ENCODE assay signal across 9 cellular contexts in the genomic region with DNA sequence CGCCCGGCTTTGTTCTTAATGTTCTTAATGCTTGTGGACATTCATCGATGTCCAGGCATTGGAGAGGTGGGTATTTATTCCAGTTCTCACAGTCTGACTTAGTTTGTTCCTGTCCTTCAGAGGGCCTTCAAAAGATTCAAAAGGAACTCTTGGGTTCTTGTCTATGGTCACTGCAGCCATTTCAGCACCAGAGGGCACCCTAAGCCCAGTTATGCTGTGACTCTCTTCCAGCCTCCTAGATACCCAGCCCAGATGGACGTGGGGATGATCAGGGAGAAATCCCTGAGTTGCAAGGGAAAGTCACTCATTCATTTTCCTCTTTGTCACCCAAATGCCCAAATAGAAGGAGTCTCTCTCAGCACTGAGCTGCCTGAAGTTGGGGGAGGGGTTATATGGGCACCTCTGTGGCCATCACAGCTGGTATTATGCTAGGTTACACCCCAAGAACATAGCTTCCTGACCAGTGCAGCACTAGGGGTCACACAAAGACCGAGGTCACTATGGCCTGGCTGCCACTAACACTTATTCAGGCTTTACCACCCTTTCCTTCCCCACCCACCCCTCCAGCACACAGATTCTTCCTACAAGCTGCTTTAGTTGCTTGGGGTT. TPM values are rescaled to one million over a fixed set of nuclear protein-coding genes. Genes with fewer than 3 reads are reported as not detected.
DNase-seq lines count a peak whose midpoint lies in the region; ATAC-seq lines count a peak whose summit lies in the region.
"Had no signal": no experiment of that assay in that cellular context is flagged by ENCODE, and none has a peak within 500 bp of the region (broad histone marks: within the 10 kb centered on the region; RNA-seq: fewer than 3 reads in every experiment).

No MANE protein-coding gene starts in this region.

- no peaks in the 10 kb centered on the region for H3K36me3 ChIP-seq in CD4-positive, alpha-beta memory T cell (ENCODE audit: insufficient read depth, low read length)

- intact Hi-C loops in CD4-positive, alpha-beta memory T cell (cut with micrococcal nuclease) = loop anchor here (1.0 to 5.0 kb wide), 4 partner anchors 142 to 1528 kb away; no protein-coding TSS in a partner anchor

- ATAC-seq in GM19397 (IDR thresholded peaks at IDR 0.05; ENCODE audit: unreplicated experiment) = peak; percentile 80

- no peak overlapping the region for H3K27ac ChIP-seq in CD4-positive, alpha-beta memory T cell (ENCODE audit: low read depth, low read length)

- H3K4me3 Mint-ChIP-seq in CD4-positive, alpha-beta memory T cell = peak overlapping the region in 2 of 8 donors; percentile 3 to 25
- H3K4me3 Mint-ChIP-seq: T-helper 1 cell treated with Interleukin-12 subunit alpha and Interleukin-12 subunit beta and Interleukin-4 antibody, amounts not matched to agents 30 μg/mL and 1 μg/mL, for 36 hours had no signal

- peaks cover 0 to 1% (median 0%) of the 10 kb centered on the region in 8 donors for H3K9me3 Mint-ChIP-seq in CD4-positive, alpha-beta memory T cell
- H3K9me3 Mint-ChIP-seq: T-helper 1 cell treated with Interleukin-12 subunit alpha and Interleukin-12 subunit beta and Interleukin-4 antibody, amounts not matched to agents 30 μg/mL and 1 μg/mL, for 36 hours had no signal

- no peaks in the 10 kb centered on the region for H3K4me1 ChIP-seq in CD4-positive, alpha-beta memory T cell (ENCODE audit: insufficient read depth, low read length)

- H3K27me3 ChIP-seq in CD4-positive, alpha-beta memory T cell (ENCODE audit: insufficient read depth, low read length) = no peaks in the 10 kb centered on the region

- CTCF ChIA-PET in CD4-positive, alpha-beta memory T cell (lab: Charles Lee; ENCODE audit: partially characterized antibody) = interaction anchor here (0.6 to 5.8 kb wide), 22 partner anchors 9 to 1528 kb away, joined by 3 to 58 read pairs (median 5); a partner anchor contains a TSS

- H3K4me1 Mint-ChIP-seq in CD4-positive, alpha-beta memory T cell = peaks cover 0 to 3% (median under 1%) of the 10 kb centered on the region in 4 donors

- H3K36me3 Mint-ChIP-seq in CD4-positive, alpha-beta memory T cell = no peaks in the 10 kb centered on the region

- DNase-seq in CD4-positive, alpha-beta memory T cell = peak; percentile 44 to 65 (median 57)
- DNase-seq in HS-27A (ENCODE audit: low read depth) = peak; percentile 41
- DNase-seq in NOMO-1 treated with DMSO at 0.1 percent for 48 hours (lab: John Stamatoyannopoulos, UW; ENCODE audit: unreplicated experiment) = peak; percentile 45
- DNase-seq in activated CD8-positive, alpha-beta memory T cell treated with anti-CD3 and anti-CD28 coated beads for 48 hours (ENCODE audit: low read depth in 2 of 3, low spot score in 2 of 3) = peak; percentile 22 to 41 (median 33)
- DNase-seq in epidermal melanocyte (ENCODE audit: insufficient read length, low spot score) = peak; percentile 62
- peak; percentile 85 for DNase-seq in myocyte (ENCODE audit: low read depth)
- DNase-seq in stimulated activated CD8-positive, alpha-beta memory T cell treated with anti-CD3 and anti-CD28 coated beads, Interleukin-7, amount 100 ng/mL, for 4 hours (ENCODE audit: low read depth in 2 of 2) = peak; percentile 21 to 35

- no peak overlapping the region for H3K4me3 ChIP-seq in CD4-positive, alpha-beta memory T cell (ENCODE audit: low read length in 2 of 2)

- POLR2A ChIA-PET in CD4-positive, alpha-beta memory T cell (lab: Charles Lee; ENCODE audit: partially characterized antibody) = no interaction called here

- H3K9me3 ChIP-seq in CD4-positive, alpha-beta memory T cell (ENCODE audit: control insufficient read depth in 1 of 2, low read length in 2 of 2) = no peaks in the 10 kb centered on the region

- peaks cover 10 to 14% of the 10 kb centered on the region in 2 donors for H3K27me3 Mint-ChIP-seq in CD4-positive, alpha-beta memory T cell

- H3K27ac Mint-ChIP-seq in CD4-positive, alpha-beta memory T cell = peak overlapping the region in 1 of 7 donors; percentile 5
- H3K27ac Mint-ChIP-seq: T-helper 1 cell treated with Interleukin-12 subunit alpha and Interleukin-12 subunit beta and Interleukin-4 antibody, amounts not matched to agents 30 μg/mL and 1 μg/mL, for 36 hours had no signal

RNA-seq across cellular contexts. Expression of a gene that starts 26.5 kb away (rescaled TPM):
- total RNA-seq in CD4-positive, alpha-beta memory T cell = 10 to 100 TPM; 15.5 to 17.7 TPM
- 10 to 100 TPM; 11.9 to 22.0 TPM for polyA plus RNA-seq in CD4-positive, alpha-beta memory T cell
- 18.3 and 21.4 TPM in 2 replicates for total RNA-seq in myocyte
- polyA plus RNA-seq in myocyte (2012) = 4.6 TPM

RNA-seq across cellular contexts. Expression of a gene that starts 38.9 kb away (rescaled TPM):
- total RNA-seq in CD4-positive, alpha-beta memory T cell = 100 to 1,000 TPM; 143 to 145 TPM
- 10 to 100 TPM; 37.5 to 37.6 TPM for polyA plus RNA-seq in CD4-positive, alpha-beta memory T cell
- total RNA-seq in myocyte = 17.4 and 24.4 TPM in 2 replicates
- polyA plus RNA-seq in myocyte (2012) = 39.2 TPM

Comparison
In these comparisons a context has a peak if more than half of its experiments do, and no peak if none do; other contexts are left out.
1. DNase-seq: peak in every context shown above with its lines; median percentile 85 in myocyte; 62 in epidermal melanocyte; 57 in CD4-positive, alpha-beta memory T cell; 45 in NOMO-1 treated with DMSO at 0.1 percent for 48 hours; 41 in HS-27A; 33 in activated CD8-positive, alpha-beta memory T cell treated with anti-CD3 and anti-CD28 coated beads for 48 hours; 28 in stimulated activated CD8-positive, alpha-beta memory T cell treated with anti-CD3 and anti-CD28 coated beads, Interleukin-7, amount 100 ng/mL, for 4 hours.